In the genomic region with DNA sequence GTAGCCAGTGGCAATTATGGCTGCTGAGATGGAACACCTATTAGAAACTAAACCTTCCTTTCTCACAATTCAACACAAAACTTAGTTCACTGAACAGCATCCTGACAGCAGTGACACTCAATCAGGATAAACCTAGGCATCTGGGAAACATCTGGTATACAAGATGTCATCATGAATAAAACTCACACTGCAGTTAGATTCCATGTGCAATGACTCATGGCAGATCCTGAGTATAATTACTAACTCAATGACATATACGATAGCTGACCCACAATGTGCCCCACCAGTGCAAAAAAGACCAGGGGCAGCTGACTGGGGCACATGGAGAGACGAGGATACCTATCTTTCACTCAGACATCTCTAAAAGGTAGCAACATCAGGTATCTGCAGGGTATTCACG, we compare ENCODE assay signal across 1 cellular context.
TF ChIP-seq lines count a peak whose summit lies in the region.

No MANE protein-coding gene starts in this region.

TF ChIP-seq in IMR-90, 13 proteins besides CTCF, POLR2A, EP300 and RAD21 (continued from another document):
- 0 out of 2 replicates have a peak, but pooled peaks have one; percentile 44 for TF ChIP-seq USF2 (IDR thresholded peaks at IDR 0.05; ENCODE audit: low read depth, low read length)
- TF ChIP-seq CHD1 (IDR thresholded peaks at IDR 0.05; ENCODE audit: low read depth, low read length) = no peak
